ENCODE assay signal across 24 cellular contexts in the genomic region with DNA sequence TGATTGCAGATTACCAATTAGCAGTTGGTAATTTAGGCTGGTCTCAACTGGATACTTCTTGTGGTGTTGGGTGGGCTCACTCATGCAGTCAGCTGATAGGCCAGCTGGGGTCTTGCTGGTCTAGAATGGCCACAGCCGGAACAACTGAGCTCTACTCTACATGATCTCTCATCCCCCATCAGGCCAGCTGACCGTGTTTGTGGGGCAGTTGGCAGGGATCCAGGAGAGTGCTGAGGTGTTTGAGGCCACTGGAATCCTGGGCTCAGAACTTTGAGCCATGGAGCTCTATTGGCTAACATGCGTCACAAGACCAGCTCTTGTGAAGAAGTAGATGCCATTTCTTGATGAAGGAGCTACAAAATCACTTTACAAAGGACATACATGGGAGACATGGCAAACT.
DNase-seq lines count a peak whose midpoint lies in the region; ATAC-seq, FAIRE-seq and TF ChIP-seq lines count a peak whose summit lies in the region.
"Had no signal": no experiment of that assay in that cellular context is flagged by ENCODE, and none has a peak within 500 bp of the region (broad histone marks: within the 10 kb centered on the region; RNA-seq: fewer than 3 reads in every experiment).

No MANE protein-coding gene starts in this region.

- H3K9me3 ChIP-seq in HepG2 (ENCODE audit: low read length): no peaks in the 10 kb centered on the region
- no peaks in the 10 kb centered on the region for H3K9me3 ChIP-seq in right lobe of liver
- no peaks in the 10 kb centered on the region for H3K9me3 ChIP-seq in CD8-positive, alpha-beta memory T cell (ENCODE audit: low read length)
- H3K9me3 ChIP-seq: BE2C had no signal

- no TSS peak for BruUV-seq in HepG2 (replicated peaks; lab: Mats Ljungman, UMichigan)

- no peaks in the 10 kb centered on the region for H3K4me1 Mint-ChIP-seq in CD8-positive, alpha-beta memory T cell
- H3K4me1 Mint-ChIP-seq: CD14-positive monocyte, GM23338, H9 had no signal

- DNase-seq in HepG2 (ENCODE audit: low spot score): no peak
- DNase-seq in right lobe of liver: no peak
- DNase-seq in glomerular visceral epithelial cell (ENCODE audit: extremely low spot score): peak; percentile 19
- DNase-seq in myocyte (ENCODE audit: low read depth): peak; percentile 70
- DNase-seq in NCI-H2171 treated with DMSO at 0.1 percent for 48 hours (lab: John Stamatoyannopoulos, UW): no peak
- no peak for DNase-seq in NCI-H2171 (lab: John Stamatoyannopoulos, UW)
- DNase-seq in CD8-positive, alpha-beta memory T cell: no peak
- no peak for DNase-seq in putamen (ENCODE audit: low spot score)
- DNase-seq: BE2C; CD4-positive, alpha-beta T cell; COR-L47; DMS79; EL; GDM1; H9; HFFc6 had no signal

- no peak for FAIRE-seq in HepG2 (lab: Jason Lieb, UNC)
- FAIRE-seq: A204.1, GM12878, GM19239 had no signal

- TF ChIP-seq EP300 in HepG2 (IDR thresholded peaks at IDR 0.05; ENCODE audit: low read depth in 2 of 2, low read length in 2 of 2): no peak
- no peak for TF ChIP-seq EP300 in HepG2 (CRISPR knock-in tag; IDR thresholded peaks at IDR 0.05; ENCODE audit: borderline replicate concordance)

- TF ChIP-seq CTCF in HepG2 (CRISPR knock-in tag; IDR thresholded peaks at IDR 0.05) (no peak), right lobe of liver (IDR thresholded peaks at IDR 0.05) (no peak)

- H3K36me3 ChIP-seq in HepG2 (replicated peaks in 1 of 2; ENCODE audit: control insufficient read depth in 1 of 2, insufficient read depth in 2 of 2, low read length in 2 of 2): no peaks in the 10 kb centered on the region
- H3K36me3 ChIP-seq in right lobe of liver: no peaks in the 10 kb centered on the region
- H3K36me3 ChIP-seq in CD8-positive, alpha-beta memory T cell (ENCODE audit: insufficient read depth, low read length): no peaks in the 10 kb centered on the region
- H3K36me3 ChIP-seq: BE2C; BLaER1 treated with 17β-estradiol and CSF1 and Interleukin-3, amounts not matched to agents 10 nM and 100 nM had no signal

- POLR2A ChIA-PET in HepG2 (lab: Yijun Ruan, JAX): no interaction called here
- POLR2A ChIA-PET in CD8-positive, alpha-beta memory T cell (lab: Charles Lee): no interaction called here

- no peak overlapping the region for H2AFZ ChIP-seq in HepG2 (ENCODE audit: low read length)
- H2AFZ ChIP-seq: GM23338 had no signal

- H3K4me3 ChIP-seq in HepG2 (replicated peaks in 1 of 3; ENCODE audit: insufficient read depth in 1 of 3, low read depth in 2 of 3, low read length in 3 of 3): no peak overlapping the region
- H3K4me3 ChIP-seq in right lobe of liver: no peak overlapping the region
- no peak overlapping the region for H3K4me3 ChIP-seq in CD8-positive, alpha-beta memory T cell (ENCODE audit: low read length)
- H3K4me3 ChIP-seq: BLaER1 treated with 17β-estradiol and CSF1 and Interleukin-3, amounts not matched to agents 10 nM and 100 nM; GM12878; GM23338 had no signal

- no peak overlapping the region for H3K4me3 Mint-ChIP-seq in CD8-positive, alpha-beta memory T cell
- H3K4me3 Mint-ChIP-seq: CD14-positive monocyte; CD4-positive, alpha-beta T cell; GM23338; H9; HFFc6 had no signal

- CTCF ChIA-PET in HepG2 (lab: Yijun Ruan, JAX; ENCODE audit: low intra/inter-chr PET ratio, low total read pairs): no interaction called here
- CTCF ChIA-PET in CD8-positive, alpha-beta memory T cell (lab: Charles Lee): no interaction called here

- TF ChIP-seq POLR2A in HepG2 (IDR thresholded peaks at IDR 0.05; ENCODE audit: insufficient read depth in 1 of 2, low read depth in 2 of 2, low read length in 2 of 2) (no peak), right lobe of liver (IDR thresholded peaks at IDR 0.05) (no peak)

- H3K27ac ChIP-seq in HepG2 (ENCODE audit: extremely low read length, insufficient read depth, low read length) (no peak overlapping the region), right lobe of liver (no peak overlapping the region)
- no peak overlapping the region for H3K27ac ChIP-seq in CD8-positive, alpha-beta memory T cell (ENCODE audit: low read depth, low read length)
- H3K27ac ChIP-seq: 22Rv1; BLaER1 treated with 17β-estradiol and CSF1 and Interleukin-3, amounts not matched to agents 10 nM and 100 nM had no signal

- H3K27ac Mint-ChIP-seq in CD8-positive, alpha-beta memory T cell: no peak overlapping the region
- H3K27ac Mint-ChIP-seq: CD4-positive, alpha-beta T cell; GM23338; H9; HFFc6 had no signal

- H3K4me1 ChIP-seq in HepG2 (ENCODE audit: insufficient read depth, low read length) (no peaks in the 10 kb centered on the region), right lobe of liver (peaks cover 0 to 3% (median under 1%) of the 10 kb centered on the region in 4 donors)
- no peaks in the 10 kb centered on the region for H3K4me1 ChIP-seq in CD8-positive, alpha-beta memory T cell (ENCODE audit: insufficient read depth, low read length)
- H3K4me1 ChIP-seq: BE2C had no signal

- H3K27me3 Mint-ChIP-seq in CD8-positive, alpha-beta memory T cell: no peaks in the 10 kb centered on the region
- H3K27me3 Mint-ChIP-seq: CD4-positive, alpha-beta T cell had no signal

- no peak overlapping the region for H3K4me2 ChIP-seq in HepG2 (ENCODE audit: low read depth, low read length)
- H3K4me2 ChIP-seq: BLaER1 treated with 17β-estradiol and CSF1 and Interleukin-3, amounts not matched to agents 10 nM and 100 nM; GM23338 had no signal

- no peak; the same call in 2 of the 3 replicates for ATAC-seq in HepG2
- ATAC-seq in right lobe of liver: no peak
- ATAC-seq: GM12878, GM23338, HCT116 had no signal

- TF ChIP-seq RAD21 in HepG2 (CRISPR knock-in tag; IDR thresholded peaks at IDR 0.05): no peak

- H3K27me3 ChIP-seq in HepG2 (ENCODE audit: control insufficient read depth in 1 of 2, insufficient read depth in 2 of 2, low read length in 2 of 2) (no peaks in the 10 kb centered on the region; a peak in 1 of 5 replicates), right lobe of liver (no peaks in the 10 kb centered on the region)
- no peaks in the 10 kb centered on the region for H3K27me3 ChIP-seq in CD8-positive, alpha-beta memory T cell (ENCODE audit: insufficient read depth, low read length, poor library complexity, severe bottlenecking)
- H3K27me3 ChIP-seq: BE2C; BLaER1 treated with 17β-estradiol and CSF1 and Interleukin-3, amounts not matched to agents 10 nM and 100 nM had no signal

- H3K79me2 ChIP-seq in HepG2 (ENCODE audit: insufficient read depth, low read length): no peaks in the 10 kb centered on the region

- 28% methylated on average over 3 of the region's 3 CpGs for WGBS in HepG2 (ENCODE audit: low lambda C conversion rate)
- WGBS in right lobe of liver (ENCODE audit: insufficient coverage, low coverage, low lambda C conversion rate, missing lambda C conversion rate): 11% methylated on average over 2 of the region's 3 CpGs

- intact Hi-C loops in HepG2 (cut with micrococcal nuclease; ENCODE audit: unreplicated experiment): no loop called here
- intact Hi-C loops in right lobe of liver (cut with DNase I): no loop called here

- H3K9me3 Mint-ChIP-seq in CD8-positive, alpha-beta memory T cell: peaks cover 14 to 30% (median 18%) of the 10 kb centered on the region in 5 donors

- H4K20me1 ChIP-seq in HepG2 (ENCODE audit: insufficient read depth, low read length): no peaks in the 10 kb centered on the region
- H4K20me1 ChIP-seq: BLaER1 treated with 17β-estradiol and CSF1 and Interleukin-3, amounts not matched to agents 10 nM and 100 nM had no signal

- no peaks in the 10 kb centered on the region for H3K36me3 Mint-ChIP-seq in CD8-positive, alpha-beta memory T cell
- H3K36me3 Mint-ChIP-seq: CD14-positive monocyte had no signal

- in situ Hi-C loops in HepG2 (cut with HindIII; ENCODE audit: extremely low pct_ligation_motif_present, low pct_unique_long_range_greater_than_20kb): no loop called here

- H3K9ac ChIP-seq in HepG2 (ENCODE audit: insufficient read depth, low read depth, low read length): no peak overlapping the region
- H3K9ac ChIP-seq: BLaER1 treated with 17β-estradiol and CSF1 and Interleukin-3, amounts not matched to agents 10 nM and 100 nM had no signal

TF ChIP-seq in HepG2, 621 proteins besides CTCF, POLR2A, EP300 and RAD21 (continues in another document):
- TF ChIP-seq KDM1A (CRISPR knock-in tag; IDR thresholded peaks at IDR 0.05): no peak
- TF ChIP-seq, protein P1, sequence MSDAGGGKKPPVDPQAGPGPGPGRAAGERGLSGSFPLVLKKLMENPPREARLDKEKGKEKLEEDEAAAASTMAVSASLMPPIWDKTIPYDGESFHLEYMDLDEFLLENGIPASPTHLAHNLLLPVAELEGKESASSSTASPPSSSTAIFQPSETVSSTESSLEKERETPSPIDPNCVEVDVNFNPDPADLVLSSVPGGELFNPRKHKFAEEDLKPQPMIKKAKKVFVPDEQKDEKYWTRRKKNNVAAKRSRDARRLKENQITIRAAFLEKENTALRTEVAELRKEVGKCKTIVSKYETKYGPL (CRISPR knock-in tag; IDR thresholded peaks at IDR 0.05): no peak
- no peak for TF ChIP-seq ZNF644 (CRISPR knock-in tag; IDR thresholded peaks at IDR 0.05; ENCODE audit: low read depth)
- TF ChIP-seq, protein P2, sequence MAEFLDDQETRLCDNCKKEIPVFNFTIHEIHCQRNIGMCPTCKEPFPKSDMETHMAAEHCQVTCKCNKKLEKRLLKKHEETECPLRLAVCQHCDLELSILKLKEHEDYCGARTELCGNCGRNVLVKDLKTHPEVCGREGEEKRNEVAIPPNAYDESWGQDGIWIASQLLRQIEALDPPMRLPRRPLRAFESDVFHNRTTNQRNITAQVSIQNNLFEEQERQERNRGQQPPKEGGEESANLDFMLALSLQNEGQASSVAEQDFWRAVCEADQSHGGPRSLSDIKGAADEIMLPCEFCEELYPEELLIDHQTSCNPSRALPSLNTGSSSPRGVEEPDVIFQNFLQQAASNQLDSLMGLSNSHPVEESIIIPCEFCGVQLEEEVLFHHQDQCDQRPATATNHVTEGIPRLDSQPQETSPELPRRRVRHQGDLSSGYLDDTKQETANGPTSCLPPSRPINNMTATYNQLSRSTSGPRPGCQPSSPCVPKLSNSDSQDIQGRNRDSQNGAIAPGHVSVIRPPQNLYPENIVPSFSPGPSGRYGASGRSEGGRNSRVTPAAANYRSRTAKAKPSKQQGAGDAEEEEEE (CRISPR knock-in tag; IDR thresholded peaks at IDR 0.05; ENCODE audit: borderline replicate concordance): no peak
- TF ChIP-seq, protein P3, sequence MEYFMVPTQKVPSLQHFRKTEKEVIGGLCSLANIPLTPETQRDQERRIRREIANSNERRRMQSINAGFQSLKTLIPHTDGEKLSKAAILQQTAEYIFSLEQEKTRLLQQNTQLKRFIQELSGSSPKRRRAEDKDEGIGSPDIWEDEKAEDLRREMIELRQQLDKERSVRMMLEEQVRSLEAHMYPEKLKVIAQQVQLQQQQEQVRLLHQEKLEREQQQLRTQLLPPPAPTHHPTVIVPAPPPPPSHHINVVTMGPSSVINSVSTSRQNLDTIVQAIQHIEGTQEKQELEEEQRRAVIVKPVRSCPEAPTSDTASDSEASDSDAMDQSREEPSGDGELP (IDR thresholded peaks at IDR 0.05; ENCODE audit: borderline replicate concordance, low read depth): 0 out of 2 replicates have a peak, but pooled peaks have one; percentile 16

Comparison
In these comparisons a context has a peak if more than half of its experiments do, and no peak if none do; other contexts are left out.
1. DNase-seq: peak in glomerular visceral epithelial cell (single experiment) and myocyte (single experiment); none in HepG2 (single experiment), right lobe of liver (0 of 3), NCI-H2171 treated with DMSO at 0.1 percent for 48 hours (single experiment), NCI-H2171 (single experiment), CD8-positive, alpha-beta memory T cell (0 of 5) and putamen (single experiment).